8 cellular contexts compared by ENCODE assay signal in the genomic region with DNA sequence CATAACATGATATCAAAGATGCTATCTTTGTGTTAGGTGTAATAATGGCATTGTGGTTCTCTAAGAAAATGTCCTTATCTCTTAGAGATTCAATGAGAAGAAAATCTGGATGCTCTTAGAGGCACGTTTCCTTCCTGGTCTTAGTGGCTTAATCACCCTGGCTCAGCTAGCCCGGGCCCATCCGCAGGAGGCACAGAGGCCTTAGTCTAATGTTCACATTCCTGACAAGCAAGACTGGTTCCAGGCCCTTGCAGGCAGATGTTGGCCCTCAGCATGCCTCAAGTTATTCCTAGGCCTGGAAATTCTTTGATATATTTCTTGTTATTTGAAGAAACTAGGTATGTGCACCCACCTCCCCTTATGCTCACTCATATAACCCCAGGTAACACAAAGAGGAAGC.
"Had no signal": no experiment of that assay in that cellular context is flagged by ENCODE, and none has a peak within 500 bp of the region (broad histone marks: within the 10 kb centered on the region; RNA-seq: fewer than 3 reads in every experiment).

No MANE protein-coding gene starts in this region.

- H3K36me3 ChIP-seq: HAP-1 had no signal

- H3K27ac ChIP-seq: GM23248 had no signal

- H3K4me3 Mint-ChIP-seq: HFFc6 had no signal

- FAIRE-seq: HTR-8/SVneo, K562 had no signal

- H3K9me3 ChIP-seq: HAP-1 had no signal

- DNase-seq: GM23248, H7, HFFc6, IMR-90 had no signal

- H3K4me3 ChIP-seq: GM23248, HAP-1, K562 had no signal

- H3K27ac Mint-ChIP-seq: HFFc6 had no signal

- H3K9ac ChIP-seq: GM23248 had no signal

- ATAC-seq: HCT116, K562 had no signal

- H2AFZ ChIP-seq: GM23248 had no signal

- H3K4me1 ChIP-seq: HAP-1 had no signal
